ENCODE assay signal across 8 cellular contexts in genomic region chr19:12806242-12807131, GRCh38. TPM values are rescaled to one million over a fixed set of nuclear protein-coding genes. Genes with fewer than 3 reads are reported as not detected.
DNase-seq lines count a peak whose midpoint lies in the region; ATAC-seq and TF ChIP-seq lines count a peak whose summit lies in the region.

Gene RNASEH2A (plus strand): TSS chr19:12806584. CDS start chr19:12806674, 90 bp downstream.

- no peaks in the 10 kb centered on the region for H3K27me3 Mint-ChIP-seq in chondrocyte (ENCODE audit: low read depth)

- H3K9me3 Mint-ChIP-seq in chondrocyte (ENCODE audit: low read depth), result no peaks in the 10 kb centered on the region

- peak; percentile 14 for TF ChIP-seq CTCF in chondrocyte (IDR thresholded peaks at IDR 0.05)

- H3K36me3 Mint-ChIP-seq in chondrocyte (ENCODE audit: low read depth), result peaks cover 2% of the 10 kb centered on the region

- H3K27ac Mint-ChIP-seq in chondrocyte (ENCODE audit: unreplicated experiment), result peak within 1 kb of the TSS; percentile 86

- ATAC-seq in GM18519 (IDR thresholded peaks at IDR 0.05; ENCODE audit: low FRiP score, unreplicated experiment) (peak; percentile 64), HG03139 (IDR thresholded peaks at IDR 0.05; ENCODE audit: unreplicated experiment) (peak; percentile 74)

- H3K4me1 Mint-ChIP-seq in chondrocyte (ENCODE audit: low read depth), result peaks cover 24% of the 10 kb centered on the region

- peak within 1 kb of the TSS; percentile 94 for H3K4me3 Mint-ChIP-seq in chondrocyte (ENCODE audit: unreplicated experiment)

- DNase-seq in A172 (ENCODE audit: low spot score), result peak; percentile 81
- DNase-seq in NCI-H345 treated with DMSO at 0.1 percent for 48 hours (lab: John Stamatoyannopoulos, UW; ENCODE audit: unreplicated experiment), result peak; percentile 26
- DNase-seq in activated CD4-positive, CD25-positive, alpha-beta regulatory T cell treated with anti-CD3 and anti-CD28 coated beads, Interleukin-2, amount 50 U/mL, for 72 hours, result peak; percentile 85
- DNase-seq in chondrocyte (ENCODE audit: low spot score), result no peak
- DNase-seq in kidney glomerular epithelial cell (lab: John Stamatoyannopoulos, UW), result peak; percentile 62
- DNase-seq in stimulated activated CD4-positive, alpha-beta T cell treated with anti-CD3 and anti-CD28 coated beads, Interleukin-15, amount 100 ng/mL, for 48 hours (ENCODE audit: low read depth in 2 of 2), result peak; percentile 81 to 89

RNA-seq across cellular contexts. Expression of gene RNASEH2A, which starts in this region (rescaled TPM):
- total RNA-seq in A172 (2014; rRNA removed; shearing (Covaris generic)), result 88.8 and 89.6 TPM in 2 replicates
- total RNA-seq in chondrocyte, result 9.9 to 22.8 TPM (median 11.9 TPM) in 3 replicates
